In the genomic region with DNA sequence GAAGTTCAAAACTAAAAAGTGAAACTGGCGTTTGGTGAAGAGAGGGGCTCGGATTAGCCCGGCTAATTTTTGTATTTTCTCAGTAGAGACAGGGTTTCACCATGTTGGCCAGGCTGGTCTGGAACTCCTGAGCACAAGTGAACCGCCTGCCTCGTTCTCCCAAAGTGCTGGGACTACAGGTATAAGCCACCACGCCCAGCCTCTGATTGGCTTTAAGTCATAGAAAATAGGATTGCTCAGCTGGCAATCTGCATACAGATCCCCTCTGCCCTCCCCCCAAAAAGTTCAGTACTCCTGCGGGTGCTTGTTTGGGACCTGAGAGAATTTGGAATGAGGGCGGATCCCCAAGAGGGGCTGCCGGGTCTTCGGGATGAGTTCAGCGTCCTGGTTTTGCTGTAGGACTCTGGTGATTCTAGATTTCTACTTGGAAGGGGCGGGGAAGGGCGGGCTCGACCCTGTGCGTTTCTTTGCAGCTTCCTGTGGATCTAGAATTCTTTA, we compare ENCODE assay signal across 8 cellular contexts. TPM values are rescaled to one million over a fixed set of nuclear protein-coding genes. Genes with fewer than 3 reads are reported as not detected.
DNase-seq lines count a peak whose midpoint lies in the region; ATAC-seq and TF ChIP-seq lines count a peak whose summit lies in the region.

No MANE protein-coding gene starts in this region.

- H3K27me3 ChIP-seq in esophagus muscularis mucosa (no peaks in the 10 kb centered on the region), psoas muscle (ENCODE audit: insufficient read depth in 3 of 3, low read length in 2 of 3) (peaks cover 0 to 33% (median 0%) of the 10 kb centered on the region in 3 donors)

- peak; percentile 35 for DNase-seq in GM13977 (ENCODE audit: low spot score)
- no peak for DNase-seq in OCI-LY7 (ENCODE audit: low spot score)
- DNase-seq in esophagus muscularis mucosa (ENCODE audit: extremely low spot score) = no peak
- no peak for DNase-seq in psoas muscle
- DNase-seq in RPMI8226 = no peak
- no peak for DNase-seq in SKM-1 (lab: John Stamatoyannopoulos, UW; ENCODE audit: unreplicated experiment)
- DNase-seq in GM19240 (ENCODE audit: insufficient read length, low spot score) = no peak

- ATAC-seq in psoas muscle (no peak), HG02610 (IDR thresholded peaks at IDR 0.05; ENCODE audit: unreplicated experiment) (no peak)

- 7% methylated on average over 15 of the region's 15 CpGs for WGBS in esophagus muscularis mucosa
- WGBS in psoas muscle, 3 donors = 8 to 14% (median 9%) methylated on average over 15 of the region's 15 CpGs

- peaks cover 14% of the 10 kb centered on the region; the same call in 1 of the 2 replicates for H3K79me2 ChIP-seq in OCI-LY7 (ENCODE audit: insufficient read depth, low read depth, low read length)

- CTCF ChIA-PET in OCI-LY7 (lab: Charles Lee; ENCODE audit: unreplicated experiment) = no interaction called here

- H3K4me3 ChIP-seq in OCI-LY7 (ENCODE audit: low read depth, low read length, poor library complexity, severe bottlenecking) (peak overlapping the region; percentile 84), esophagus muscularis mucosa (peak overlapping the region; percentile 59 to 66 (median 62)), psoas muscle (peak overlapping the region; percentile 65)

- H3K9me3 ChIP-seq in OCI-LY7 (ENCODE audit: low read length) (no peaks in the 10 kb centered on the region), esophagus muscularis mucosa (no peaks in the 10 kb centered on the region), psoas muscle (no peaks in the 10 kb centered on the region)

- H3K4me1 ChIP-seq in OCI-LY7 (ENCODE audit: insufficient read depth, low read length, poor library complexity, severe bottlenecking) (peaks cover 6% of the 10 kb centered on the region), esophagus muscularis mucosa (peaks cover 0 to 29% (median 0%) of the 10 kb centered on the region in 4 donors), psoas muscle (no peaks in the 10 kb centered on the region)

- peak overlapping the region; percentile 87; the same call in 1 of the 2 replicates for H2AFZ ChIP-seq in OCI-LY7 (ENCODE audit: low read length)

- TF ChIP-seq EP300 in esophagus muscularis mucosa (IDR thresholded peaks at IDR 0.05) = no peak

- intact Hi-C loops in OCI-LY7 (cut with micrococcal nuclease; ENCODE audit: unreplicated experiment) = loop anchor here (2.0 to 5.0 kb wide), 3 partner anchors 62 to 572 kb away; no protein-coding TSS in a partner anchor
- intact Hi-C loops in esophagus muscularis mucosa (cut with DNase I) = no loop called here
- intact Hi-C loops in psoas muscle (cut with DNase I) = no loop called here

- no peak for TF ChIP-seq POLR2A in esophagus muscularis mucosa (IDR thresholded peaks at IDR 0.05; ENCODE audit: low read depth)

- no peaks in the 10 kb centered on the region for H3K9me2 ChIP-seq in OCI-LY7 (ENCODE audit: insufficient read depth, low read length)

- no TSS peak for BruUV-seq in OCI-LY7 (replicated peaks; lab: Mats Ljungman, UMichigan)

- in situ Hi-C loops in GM13977 (cut with MboI; ENCODE audit: low pct_unique_long_range_greater_than_20kb, low sequenced_read_pairs, unreplicated experiment) = loop anchor here (10.0 kb wide), 1 partner anchor 91 kb away; no protein-coding TSS in a partner anchor

- POLR2A ChIA-PET in OCI-LY7 (lab: Charles Lee) = interaction anchor here (0.9 to 1.0 kb wide), 2 partner anchors 15 to 19 kb away, joined by 3 read pairs; no protein-coding TSS in a partner anchor

- TF ChIP-seq CTCF in GM13977 (IDR thresholded peaks at IDR 0.05; ENCODE audit: extremely low read depth, insufficient read depth, missing control alignments) (no peak), OCI-LY7 (conservative IDR thresholded peaks at IDR 0.05; ENCODE audit: low read length) (no peak), esophagus muscularis mucosa (IDR thresholded peaks at IDR 0.05) (no peak), psoas muscle (IDR thresholded peaks at IDR 0.05) (no peak)

- no peaks in the 10 kb centered on the region for H3K36me3 ChIP-seq in OCI-LY7 (ENCODE audit: insufficient read depth, low read length)
- no peaks in the 10 kb centered on the region for H3K36me3 ChIP-seq in esophagus muscularis mucosa
- H3K36me3 ChIP-seq in psoas muscle (ENCODE audit: insufficient read depth in 1 of 2, low read depth in 1 of 2) = no peaks in the 10 kb centered on the region

- H3K27ac ChIP-seq in OCI-LY7 (ENCODE audit: low read depth, low read length, poor library complexity, severe bottlenecking) (peak overlapping the region; percentile 46), esophagus muscularis mucosa (replicated peaks in 1 of 4) (peak overlapping the region; percentile 42 to 69 (median 58)), psoas muscle (no peak overlapping the region)

- H3K4me2 ChIP-seq in OCI-LY7 (ENCODE audit: low read length) = peak overlapping the region; percentile 61

- no peaks in the 10 kb centered on the region for H4K20me1 ChIP-seq in OCI-LY7 (ENCODE audit: insufficient read depth, low read length)

RNA-seq across cellular contexts. Expression of a gene that starts 0.5 kb away (rescaled TPM):
- 9.9 and 14.6 TPM in 2 replicates for total RNA-seq in OCI-LY7 (2014; rRNA removed; shearing (Covaris generic))
- 23.6 and 26.7 TPM in 2 replicates for total RNA-seq in OCI-LY7 (2022)
- total RNA-seq in esophagus muscularis mucosa = 1 to 10 TPM; 5.6 to 8.9 (median 6.6) TPM
- 1 to 10 TPM; 2.7 to 4.5 (median 3.5) TPM for total RNA-seq in psoas muscle
- polyA plus RNA-seq in psoas muscle = 1 to 10 TPM in 2 of 3 donors, under 1 TPM in 1; 0.59 to 1.3 (median 1.3) TPM
